Comparison of ENCODE assay signal across 26 cellular contexts in the genomic region with DNA sequence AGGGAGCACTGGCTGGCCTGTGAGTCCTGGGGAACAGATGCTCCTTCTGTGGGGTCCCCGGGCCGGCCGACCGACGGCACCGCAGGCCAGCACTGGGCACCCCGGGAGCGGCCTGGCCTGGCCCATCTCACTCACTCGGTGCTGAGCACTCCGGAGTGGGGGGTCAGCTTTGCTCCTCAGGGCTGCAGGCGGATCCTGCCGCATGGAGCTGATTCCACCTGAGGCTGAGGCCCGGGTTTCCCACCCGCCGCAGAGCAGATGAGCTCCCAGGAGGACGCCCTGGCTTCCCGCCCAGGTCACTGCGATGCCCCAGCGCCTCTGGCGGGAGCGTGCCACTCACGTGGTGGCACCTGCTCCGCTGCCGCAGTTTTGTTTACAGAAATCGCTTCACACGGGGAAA.
"Had no signal": no experiment of that assay in that cellular context is flagged by ENCODE, and none has a peak within 500 bp of the region (broad histone marks: within the 10 kb centered on the region; RNA-seq: fewer than 3 reads in every experiment).

No MANE protein-coding gene starts in this region.

- DNase-seq: colonic mucosa; dermis blood vessel endothelial cell; effector memory CD4-positive, alpha-beta T cell; erythroblast; esophagus squamous epithelium; foreskin melanocyte; glutamatergic neuron; heart right ventricle; hippocampal formation; left cardiac atrium; left lung; mesendoderm; midbrain; naive thymus-derived CD4-positive, alpha-beta T cell; nucleus accumbens; psoas muscle; right cardiac atrium; spleen; stimulated activated CD4-positive, alpha-beta T cell treated with anti-CD3 and anti-CD28 coated beads, Interleukin-4, amount 100 ng/mL, for 4 hours; stimulated activated naive CD8-positive, alpha-beta T cell treated with anti-CD3 and anti-CD28 coated beads, Interleukin-15, Interleukin-2, amounts not matched to agents 100 U/mL and 50 U/mL, for 24 hours; substantia nigra; testis; tibial artery had no signal

- H3K4me2 ChIP-seq: neural progenitor cell had no signal

- H2AFZ ChIP-seq: neural progenitor cell had no signal

- H3K27me3 ChIP-seq: colonic mucosa, neural progenitor cell, testis had no signal

- H3K36me3 ChIP-seq: colonic mucosa, esophagus squamous epithelium, heart right ventricle, left lung, neural progenitor cell, spleen, tibial artery had no signal

- H3K4me1 ChIP-seq: colonic mucosa, esophagus squamous epithelium, heart right ventricle, left lung, psoas muscle, spleen, tibial artery had no signal

- H3K27ac ChIP-seq: colonic mucosa, esophagus squamous epithelium, heart right ventricle, left lung, neural progenitor cell, psoas muscle, skin epidermis, spleen, testis, tibial artery had no signal

- H3K9me3 ChIP-seq: colonic mucosa, esophagus squamous epithelium, left lung, psoas muscle, spleen, testis, tibial artery had no signal

- H3K9ac ChIP-seq: neural progenitor cell had no signal

- H3K4me3 ChIP-seq: colonic mucosa, esophagus squamous epithelium, heart right ventricle, left lung, neural progenitor cell, psoas muscle, skin epidermis, spleen, testis, tibial artery had no signal

- ATAC-seq: heart right ventricle; left cardiac atrium; left lung; naive thymus-derived CD4-positive, alpha-beta T cell; psoas muscle; right cardiac atrium; stimulated activated memory B cell treated with anti-CD40 and anti-IgM and Interleukin-4, amounts not matched to agents 10 μg/mL and 1 μg/mL and 100 μg/mL, for 72 hours; stimulated activated naive CD8-positive, alpha-beta T cell treated with anti-CD3 and anti-CD28 coated beads, Interleukin-15, Interleukin-2, amounts not matched to agents 100 U/mL and 50 U/mL, for 24 hours had no signal
